10 cellular contexts compared by ENCODE assay signal in genomic region chr11:59051383-59051782, GRCh38. TPM values are rescaled to one million over a fixed set of nuclear protein-coding genes. Genes with fewer than 3 reads are reported as not detected.
DNase-seq lines count a peak whose midpoint lies in the region; ATAC-seq, FAIRE-seq and TF ChIP-seq lines count a peak whose summit lies in the region.
"Not testable (repeated sequence)": the region's sequence is repeated elsewhere in the genome, so short reads cannot be mapped to it uniquely, and the experiment has no call there.
"Had no signal": no experiment of that assay in that cellular context is flagged by ENCODE, and none has a peak within 500 bp of the region (broad histone marks: within the 10 kb centered on the region; RNA-seq: fewer than 3 reads in every experiment).

No MANE protein-coding gene starts in this region.

- DNase-seq in GM12891 (ENCODE audit: insufficient read length, low spot score) = not testable (repeated sequence)
- DNase-seq in germinal center (ENCODE audit: low spot score) = peak; percentile 11

- not testable (repeated sequence) for TF ChIP-seq POLR2A in GM12891 (IDR thresholded peaks at IDR 0.05; ENCODE audit: low read depth, low read length)

- ATAC-seq in GM18861 (IDR thresholded peaks at IDR 0.05; ENCODE audit: unreplicated experiment) = peak; percentile 84
- ATAC-seq in GM19397 (IDR thresholded peaks at IDR 0.05; ENCODE audit: unreplicated experiment) = peak; percentile 69
- peak; percentile 73 for ATAC-seq in GM21576 (IDR thresholded peaks at IDR 0.05; ENCODE audit: unreplicated experiment)
- peak; percentile 63 for ATAC-seq in HG02763 (IDR thresholded peaks at IDR 0.05; ENCODE audit: unreplicated experiment)
- ATAC-seq in HG03097 (IDR thresholded peaks at IDR 0.05; ENCODE audit: low FRiP score, unreplicated experiment) = peak; percentile 60
- peak; percentile 63 for ATAC-seq in HG03521 (IDR thresholded peaks at IDR 0.05; ENCODE audit: unreplicated experiment)

- FAIRE-seq in GM12891 (lab: Jason Lieb, UNC) = peak; percentile 95

TF ChIP-seq in GM12891, 5 proteins besides CTCF, POLR2A, EP300 and RAD21:
- peak; percentile 89 for TF ChIP-seq SPI1 (IDR thresholded peaks at IDR 0.05; ENCODE audit: low read depth, low read length)

RNA-seq across cellular contexts. Expression of gene GLYATL1B, which starts 34.7 kb away (rescaled TPM):
- 0.37 TPM for polyA plus RNA-seq in GM12891 (2012; ENCODE audit: low read depth, missing spikeins)
- polyA plus RNA-seq: A549, GM23248 had no signal

RNA-seq across cellular contexts. Expression of gene FAM111B, which starts 55.7 kb away (rescaled TPM):
- polyA plus RNA-seq in GM12891 (2012; ENCODE audit: low read depth, missing spikeins) = 24.7 TPM
